Comparison of ENCODE assay signal across 37 cellular contexts in the genomic region with DNA sequence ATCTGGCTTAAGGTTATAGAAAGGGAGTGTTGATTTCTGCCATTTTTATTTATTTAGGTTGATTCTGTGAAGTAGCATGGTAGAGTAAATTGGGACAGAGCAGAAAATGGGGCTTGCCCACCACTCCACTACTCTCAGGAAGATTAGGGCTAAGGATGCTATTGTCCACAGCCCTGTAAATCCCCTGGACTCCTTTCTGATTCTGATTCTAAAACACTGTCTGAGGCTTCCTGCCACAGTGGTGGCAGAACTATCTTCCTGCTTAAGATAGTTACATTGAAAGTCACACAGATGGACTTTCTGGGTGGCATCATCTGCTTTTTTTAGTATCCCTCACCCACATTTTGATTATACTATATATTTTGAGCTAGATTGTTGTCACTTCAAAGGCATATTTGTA. TPM values are rescaled to one million over a fixed set of nuclear protein-coding genes. Genes with fewer than 3 reads are reported as not detected.
"Had no signal": no experiment of that assay in that cellular context is flagged by ENCODE, and none has a peak within 500 bp of the region (broad histone marks: within the 10 kb centered on the region; RNA-seq: fewer than 3 reads in every experiment).

No MANE protein-coding gene starts in this region.

- ATAC-seq: heart right ventricle; left cardiac atrium; left lung; naive thymus-derived CD8-positive, alpha-beta T cell; pancreas; sciatic nerve; stimulated activated naive CD8-positive, alpha-beta T cell treated with anti-CD3 and anti-CD28 coated beads, Interleukin-15, amount 100 ng/mL, for 72 hours; upper lobe of right lung had no signal

- H3K27ac ChIP-seq: coronary artery, esophagus squamous epithelium, heart right ventricle, left lung, neutrophil, pancreas, suprapubic skin, transverse colon, upper lobe of right lung, uterus had no signal

- DNase-seq: dermis blood vessel endothelial cell; effector memory CD4-positive, alpha-beta T cell; erythroblast; esophagus squamous epithelium; foreskin melanocyte; glutamatergic neuron; heart right ventricle; hippocampal formation; left cardiac atrium; left lung; mesendoderm; naive thymus-derived CD8-positive, alpha-beta T cell; pancreas; stimulated activated CD4-positive, alpha-beta T cell treated with anti-CD3 and anti-CD28 coated beads, Interleukin-12 subunit alpha, Interleukin-12 subunit beta, amount 100 ng/mL, for 4 hours; stimulated activated CD4-positive, alpha-beta T cell treated with anti-CD3 and anti-CD28 coated beads, Interleukin-1b, Interleukin-23, amount 100 ng/mL, for 48 hours; stimulated activated CD4-positive, alpha-beta T cell treated with anti-CD3 and anti-CD28 coated beads, Interleukin-4, amount 100 ng/mL, for 1 hour; stimulated activated CD8-positive, alpha-beta memory T cell treated with anti-CD3 and anti-CD28 coated beads, Interleukin-4, amount 100 ng/mL, for 48 hours; stimulated activated naive CD4-positive, alpha-beta T cell; stimulated activated naive CD8-positive, alpha-beta T cell treated with anti-CD3 and anti-CD28 coated beads, Interleukin-15, amount 100 ng/mL, for 72 hours; transverse colon; upper lobe of right lung; uterus had no signal

- H3K27me3 ChIP-seq: esophagus squamous epithelium, heart right ventricle, left lung, neutrophil, pancreas, right atrium auricular region, suprapubic skin, transverse colon, upper lobe of right lung, uterus had no signal

- FAIRE-seq: endothelial cell of umbilical vein, islet of Langerhans, pancreas had no signal

- H3K4me1 ChIP-seq: esophagus squamous epithelium, heart right ventricle, left lung, pancreas, suprapubic skin, transverse colon, upper lobe of right lung, uterus had no signal

- H3K4me3 ChIP-seq: coronary artery, esophagus squamous epithelium, heart right ventricle, left lung, pancreas, right atrium auricular region, smooth muscle cell, suprapubic skin, transverse colon, upper lobe of right lung, uterus had no signal

- H3K9me3 ChIP-seq: esophagus squamous epithelium, heart right ventricle, left lung, neutrophil, pancreas, right atrium auricular region, suprapubic skin, transverse colon, upper lobe of right lung, uterus had no signal

- H3K36me3 ChIP-seq: esophagus squamous epithelium, heart right ventricle, left lung, neutrophil, pancreas, right atrium auricular region, suprapubic skin, transverse colon, upper lobe of right lung, uterus had no signal

- H3K4me2 ChIP-seq: smooth muscle cell had no signal

RNA-seq across cellular contexts. Expression of a gene that starts 50.0 kb away (rescaled TPM):
- total RNA-seq: dermis blood vessel endothelial cell; endothelial cell of umbilical vein; esophagus squamous epithelium; kidney epithelial cell; left cardiac atrium; left lung; lower leg skin; lung microvascular endothelial cell; myocyte; naive thymus-derived CD8-positive, alpha-beta T cell; omental fat pad; pancreas; posterior vena cava; right atrium auricular region; sciatic nerve; smooth muscle cell; suprapubic skin; transverse colon; upper lobe of right lung; uterus had no signal
- polyA plus RNA-seq: endothelial cell of umbilical vein; heart right ventricle; naive thymus-derived CD8-positive, alpha-beta T cell; neural cell; smooth muscle cell had no signal

RNA-seq across cellular contexts. Expression of a gene that starts 57.8 kb away (rescaled TPM):
- total RNA-seq: dermis blood vessel endothelial cell; endothelial cell of umbilical vein; esophagus squamous epithelium; kidney epithelial cell; lower leg skin; lung microvascular endothelial cell; myocyte; naive thymus-derived CD8-positive, alpha-beta T cell; omental fat pad; smooth muscle cell; suprapubic skin; upper lobe of right lung had no signal
- polyA plus RNA-seq: endothelial cell of umbilical vein; heart right ventricle; naive thymus-derived CD8-positive, alpha-beta T cell; smooth muscle cell had no signal
